In genomic region chr9:129885670-129886106, GRCh38 we compare ENCODE assay signal across 1 cellular context.
TF ChIP-seq lines count a peak whose summit lies in the region.

No MANE protein-coding gene starts in this region.

TF ChIP-seq in HepG2, 621 proteins besides CTCF, POLR2A, EP300 and RAD21 (continues in another document):
- TF ChIP-seq MAZ (IDR thresholded peaks at IDR 0.05; ENCODE audit: borderline replicate concordance, low read depth, low read length) (0 out of 2 replicates have a peak, but pooled peaks have one; percentile 55), MAZ (CRISPR knock-in tag; IDR thresholded peaks at IDR 0.05; ENCODE audit: low read depth) (no peak), DMAP1 (CRISPR knock-in tag; IDR thresholded peaks at IDR 0.05) (peak; percentile 17; the same call in 1 of the 2 replicates), SP5 (CRISPR knock-in tag; IDR thresholded peaks at IDR 0.05; ENCODE audit: borderline replicate concordance, low read depth) (peak; percentile 58; the same call in 1 of the 2 replicates), ATF7 (IDR thresholded peaks at IDR 0.05) (no peak), ATF7 (CRISPR knock-in tag; IDR thresholded peaks at IDR 0.05) (no peak), TSC22D2 (CRISPR knock-in tag; IDR thresholded peaks at IDR 0.05; ENCODE audit: borderline replicate concordance) (no peak), SMC3 (IDR thresholded peaks at IDR 0.05; ENCODE audit: low read length) (peak; percentile 40; the same call in 1 of the 2 replicates), ZNF563 (CRISPR knock-in tag; IDR thresholded peaks at IDR 0.05) (0 out of 2 replicates have a peak, but pooled peaks have one; percentile 34), TBX2 (CRISPR knock-in tag; IDR thresholded peaks at IDR 0.05; ENCODE audit: borderline replicate concordance) (peak; percentile 10; the same call in 1 of the 2 replicates), HINFP (CRISPR knock-in tag; IDR thresholded peaks at IDR 0.05; ENCODE audit: low read depth) (peak; percentile 26; the same call in 1 of the 2 replicates), GATAD1 (CRISPR knock-in tag; IDR thresholded peaks at IDR 0.05) (peak; percentile 49; the same call in 1 of the 2 replicates), SETDB1 (CRISPR knock-in tag; IDR thresholded peaks at IDR 0.05; ENCODE audit: borderline replicate concordance) (0 out of 2 replicates have a peak, but pooled peaks have one; percentile 27), SALL2 (CRISPR knock-in tag; IDR thresholded peaks at IDR 0.05) (0 out of 2 replicates have a peak, but pooled peaks have one; percentile 41), ZBTB42 (CRISPR knock-in tag; IDR thresholded peaks at IDR 0.05) (0 out of 2 replicates have a peak, but pooled peaks have one; percentile 38), SIN3A (IDR thresholded peaks at IDR 0.05; ENCODE audit: borderline replicate concordance, low read depth, low read length) (no peak), SNRNP70 (IDR thresholded peaks at IDR 0.05; ENCODE audit: low read depth, low read length) (no peak), U2AF2 (IDR thresholded peaks at IDR 0.05; ENCODE audit: low read depth, low read length) (no peak), ZHX1 (CRISPR knock-in tag; IDR thresholded peaks at IDR 0.05; ENCODE audit: low read depth) (no peak), ZNF607 (CRISPR knock-in tag; IDR thresholded peaks at IDR 0.05; ENCODE audit: borderline replicate concordance) (no peak), ZNF800 (CRISPR knock-in tag; IDR thresholded peaks at IDR 0.05) (no peak), NFKBIZ (CRISPR knock-in tag; IDR thresholded peaks at IDR 0.05) (no peak), BHLHE40 (IDR thresholded peaks at IDR 0.05; ENCODE audit: low read length) (0 out of 2 replicates have a peak, but pooled peaks have one; percentile 33), ZFP91 (CRISPR knock-in tag; IDR thresholded peaks at IDR 0.05; ENCODE audit: borderline replicate concordance) (peak; percentile 28; the same call in 1 of the 2 replicates), ZNF737 (CRISPR knock-in tag; IDR thresholded peaks at IDR 0.05; ENCODE audit: borderline replicate concordance) (no peak), FOXA3 (CRISPR knock-in tag; IDR thresholded peaks at IDR 0.05) (0 out of 2 replicates have a peak, but pooled peaks have one; percentile 27), DRAP1 (CRISPR knock-in tag; IDR thresholded peaks at IDR 0.05) (0 out of 2 replicates have a peak, but pooled peaks have one; percentile 24), KDM3A (CRISPR knock-in tag; IDR thresholded peaks at IDR 0.05; ENCODE audit: low read depth) (peak; percentile 84; the same call in 1 of the 2 replicates), KLF6 (CRISPR knock-in tag; IDR thresholded peaks at IDR 0.05) (0 out of 2 replicates have a peak, but pooled peaks have one; percentile 48), ZNF644 (CRISPR knock-in tag; IDR thresholded peaks at IDR 0.05; ENCODE audit: low read depth) (no peak), MEIS1 (CRISPR knock-in tag; IDR thresholded peaks at IDR 0.05; ENCODE audit: borderline replicate concordance) (peak; percentile 70), HOXA3 (CRISPR knock-in tag; IDR thresholded peaks at IDR 0.05) (no peak; the same call in 1 of the 2 replicates), ZNF30 (CRISPR knock-in tag; IDR thresholded peaks at IDR 0.05) (no peak), CEBPB (IDR thresholded peaks at IDR 0.05; ENCODE audit: borderline replicate concordance, low read depth, low read length) (no peak), ELF1 (CRISPR knock-in tag; IDR thresholded peaks at IDR 0.05) (peak; percentile 45; the same call in 1 of the 2 replicates), NR2F6 (IDR thresholded peaks at IDR 0.05) (no peak), NR2F6 (CRISPR knock-in tag; IDR thresholded peaks at IDR 0.05) (peak; percentile 58; the same call in 1 of the 2 replicates), MTA1 (CRISPR knock-in tag; IDR thresholded peaks at IDR 0.05; ENCODE audit: borderline replicate concordance) (0 out of 2 replicates have a peak, but pooled peaks have one; percentile 27), ARHGAP35 (CRISPR knock-in tag; IDR thresholded peaks at IDR 0.05; ENCODE audit: borderline replicate concordance) (no peak; the same call in 1 of the 2 replicates), ZNF24 (IDR thresholded peaks at IDR 0.05) (no peak), RFXANK (CRISPR knock-in tag; IDR thresholded peaks at IDR 0.05) (0 out of 2 replicates have a peak, but pooled peaks have one; percentile 48), ZC3H13 (CRISPR knock-in tag; IDR thresholded peaks at IDR 0.05) (no peak)
- TF ChIP-seq, protein P1, sequence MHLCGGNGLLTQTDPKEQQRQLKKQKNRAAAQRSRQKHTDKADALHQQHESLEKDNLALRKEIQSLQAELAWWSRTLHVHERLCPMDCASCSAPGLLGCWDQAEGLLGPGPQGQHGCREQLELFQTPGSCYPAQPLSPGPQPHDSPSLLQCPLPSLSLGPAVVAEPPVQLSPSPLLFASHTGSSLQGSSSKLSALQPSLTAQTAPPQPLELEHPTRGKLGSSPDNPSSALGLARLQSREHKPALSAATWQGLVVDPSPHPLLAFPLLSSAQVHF (CRISPR knock-in tag; IDR thresholded peaks at IDR 0.05): 0 out of 2 replicates have a peak, but pooled peaks have one; percentile 29
- TF ChIP-seq, protein P2, sequence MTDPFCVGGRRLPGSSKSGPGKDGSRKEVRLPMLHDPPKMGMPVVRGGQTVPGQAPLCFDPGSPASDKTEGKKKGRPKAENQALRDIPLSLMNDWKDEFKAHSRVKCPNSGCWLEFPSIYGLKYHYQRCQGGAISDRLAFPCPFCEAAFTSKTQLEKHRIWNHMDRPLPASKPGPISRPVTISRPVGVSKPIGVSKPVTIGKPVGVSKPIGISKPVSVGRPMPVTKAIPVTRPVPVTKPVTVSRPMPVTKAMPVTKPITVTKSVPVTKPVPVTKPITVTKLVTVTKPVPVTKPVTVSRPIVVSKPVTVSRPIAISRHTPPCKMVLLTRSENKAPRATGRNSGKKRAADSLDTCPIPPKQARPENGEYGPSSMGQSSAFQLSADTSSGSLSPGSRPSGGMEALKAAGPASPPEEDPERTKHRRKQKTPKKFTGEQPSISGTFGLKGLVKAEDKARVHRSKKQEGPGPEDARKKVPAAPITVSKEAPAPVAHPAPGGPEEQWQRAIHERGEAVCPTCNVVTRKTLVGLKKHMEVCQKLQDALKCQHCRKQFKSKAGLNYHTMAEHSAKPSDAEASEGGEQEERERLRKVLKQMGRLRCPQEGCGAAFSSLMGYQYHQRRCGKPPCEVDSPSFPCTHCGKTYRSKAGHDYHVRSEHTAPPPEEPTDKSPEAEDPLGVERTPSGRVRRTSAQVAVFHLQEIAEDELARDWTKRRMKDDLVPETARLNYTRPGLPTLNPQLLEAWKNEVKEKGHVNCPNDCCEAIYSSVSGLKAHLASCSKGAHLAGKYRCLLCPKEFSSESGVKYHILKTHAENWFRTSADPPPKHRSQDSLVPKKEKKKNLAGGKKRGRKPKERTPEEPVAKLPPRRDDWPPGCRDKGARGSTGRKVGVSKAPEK (CRISPR knock-in tag; IDR thresholded peaks at IDR 0.05; ENCODE audit: borderline replicate concordance): no peak
- TF ChIP-seq, protein P3, sequence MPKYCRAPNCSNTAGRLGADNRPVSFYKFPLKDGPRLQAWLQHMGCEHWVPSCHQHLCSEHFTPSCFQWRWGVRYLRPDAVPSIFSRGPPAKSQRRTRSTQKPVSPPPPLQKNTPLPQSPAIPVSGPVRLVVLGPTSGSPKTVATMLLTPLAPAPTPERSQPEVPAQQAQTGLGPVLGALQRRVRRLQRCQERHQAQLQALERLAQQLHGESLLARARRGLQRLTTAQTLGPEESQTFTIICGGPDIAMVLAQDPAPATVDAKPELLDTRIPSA (CRISPR knock-in tag; IDR thresholded peaks at IDR 0.05; ENCODE audit: borderline replicate concordance): no peak
- TF ChIP-seq, protein P4, sequence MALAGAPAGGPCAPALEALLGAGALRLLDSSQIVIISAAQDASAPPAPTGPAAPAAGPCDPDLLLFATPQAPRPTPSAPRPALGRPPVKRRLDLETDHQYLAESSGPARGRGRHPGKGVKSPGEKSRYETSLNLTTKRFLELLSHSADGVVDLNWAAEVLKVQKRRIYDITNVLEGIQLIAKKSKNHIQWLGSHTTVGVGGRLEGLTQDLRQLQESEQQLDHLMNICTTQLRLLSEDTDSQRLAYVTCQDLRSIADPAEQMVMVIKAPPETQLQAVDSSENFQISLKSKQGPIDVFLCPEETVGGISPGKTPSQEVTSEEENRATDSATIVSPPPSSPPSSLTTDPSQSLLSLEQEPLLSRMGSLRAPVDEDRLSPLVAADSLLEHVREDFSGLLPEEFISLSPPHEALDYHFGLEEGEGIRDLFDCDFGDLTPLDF (CRISPR knock-in tag; IDR thresholded peaks at IDR 0.05): no peak
- TF ChIP-seq, protein P5, sequence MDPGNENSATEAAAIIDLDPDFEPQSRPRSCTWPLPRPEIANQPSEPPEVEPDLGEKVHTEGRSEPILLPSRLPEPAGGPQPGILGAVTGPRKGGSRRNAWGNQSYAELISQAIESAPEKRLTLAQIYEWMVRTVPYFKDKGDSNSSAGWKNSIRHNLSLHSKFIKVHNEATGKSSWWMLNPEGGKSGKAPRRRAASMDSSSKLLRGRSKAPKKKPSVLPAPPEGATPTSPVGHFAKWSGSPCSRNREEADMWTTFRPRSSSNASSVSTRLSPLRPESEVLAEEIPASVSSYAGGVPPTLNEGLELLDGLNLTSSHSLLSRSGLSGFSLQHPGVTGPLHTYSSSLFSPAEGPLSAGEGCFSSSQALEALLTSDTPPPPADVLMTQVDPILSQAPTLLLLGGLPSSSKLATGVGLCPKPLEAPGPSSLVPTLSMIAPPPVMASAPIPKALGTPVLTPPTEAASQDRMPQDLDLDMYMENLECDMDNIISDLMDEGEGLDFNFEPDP (CRISPR knock-in tag; conservative IDR thresholded peaks at IDR 0.05): no peak
- TF ChIP-seq, protein P6, sequence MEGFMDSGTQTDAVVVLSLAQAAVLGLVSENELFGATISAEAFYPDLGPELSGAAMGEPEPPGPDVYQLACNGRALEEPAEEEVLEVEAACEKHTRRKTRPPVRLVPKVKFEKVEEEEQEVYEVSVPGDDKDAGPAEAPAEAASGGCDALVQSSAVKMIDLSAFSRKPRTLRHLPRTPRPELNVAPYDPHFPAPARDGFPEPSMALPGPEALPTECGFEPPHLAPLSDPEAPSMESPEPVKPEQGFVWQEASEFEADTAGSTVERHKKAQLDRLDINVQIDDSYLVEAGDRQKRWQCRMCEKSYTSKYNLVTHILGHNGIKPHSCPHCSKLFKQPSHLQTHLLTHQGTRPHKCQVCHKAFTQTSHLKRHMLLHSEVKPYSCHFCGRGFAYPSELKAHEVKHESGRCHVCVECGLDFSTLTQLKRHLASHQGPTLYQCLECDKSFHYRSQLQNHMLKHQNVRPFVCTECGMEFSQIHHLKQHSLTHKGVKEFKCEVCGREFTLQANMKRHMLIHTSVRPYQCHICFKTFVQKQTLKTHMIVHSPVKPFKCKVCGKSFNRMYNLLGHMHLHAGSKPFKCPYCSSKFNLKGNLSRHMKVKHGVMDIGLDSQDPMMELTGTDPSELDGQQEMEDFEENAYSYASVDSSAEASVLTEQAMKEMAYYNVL (CRISPR knock-in tag; IDR thresholded peaks at IDR 0.05; ENCODE audit: borderline replicate concordance): no peak
